12 cellular contexts compared by ENCODE assay signal in the genomic region with DNA sequence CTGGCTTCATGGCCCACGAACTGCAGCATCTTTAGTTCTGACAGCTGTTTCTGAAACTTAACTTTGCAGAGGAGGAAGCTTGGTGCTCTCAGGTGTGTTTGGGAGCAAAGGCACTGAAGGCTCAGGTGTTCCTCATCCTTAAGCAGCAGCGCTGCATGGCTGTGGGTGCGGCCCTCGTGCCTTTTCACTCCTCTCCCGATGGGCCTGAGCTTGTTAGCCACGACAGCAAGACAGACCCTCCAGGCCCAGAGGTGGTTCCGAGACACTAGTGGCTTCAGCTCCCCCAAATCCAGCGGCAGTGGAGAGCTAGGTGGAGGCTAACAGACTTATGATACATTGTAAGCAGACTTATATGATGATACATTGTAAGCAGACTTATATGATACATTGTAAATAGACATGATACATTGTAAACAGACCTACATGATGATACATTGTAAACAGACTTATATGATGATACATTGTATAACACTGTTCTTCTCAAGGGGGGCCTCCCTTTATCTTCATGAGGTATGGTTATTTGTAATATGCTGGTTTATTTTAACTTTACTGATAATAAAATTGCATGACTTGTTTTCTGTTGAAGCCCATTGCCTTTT. TPM values are rescaled to one million over a fixed set of nuclear protein-coding genes. Genes with fewer than 3 reads are reported as not detected.
DNase-seq lines count a peak whose midpoint lies in the region; ATAC-seq, FAIRE-seq and TF ChIP-seq lines count a peak whose summit lies in the region.
"Had no signal": no experiment of that assay in that cellular context is flagged by ENCODE, and none has a peak within 500 bp of the region (broad histone marks: within the 10 kb centered on the region; RNA-seq: fewer than 3 reads in every experiment).

No MANE protein-coding gene starts in this region.

- no peaks in the 10 kb centered on the region for H3K4me1 ChIP-seq in GM12878 (ENCODE audit: control insufficient read depth, insufficient read depth, low read length)

- no peak for DNase-seq in CD4-positive, alpha-beta T cell
- no peak for DNase-seq in GM12891 (ENCODE audit: insufficient read length, low spot score)
- no peak for DNase-seq in GM12878 (ENCODE audit: low read depth, low spot score)
- DNase-seq in sciatic nerve (ENCODE audit: low spot score): peak; percentile 44
- DNase-seq in COR-L47 (lab: John Stamatoyannopoulos, UW): no peak
- DNase-seq: Caco-2, GF-D8, GOT3, KG1 had no signal

- 88% methylated on average over 8 of the region's 8 CpGs for WGBS in GM12878 (ENCODE audit: insufficient coverage, insufficient replicate concordance, low lambda C conversion rate, missing lambda C conversion rate)

- ATAC-seq in CD4-positive, alpha-beta T cell (ENCODE audit: poor library complexity): no peak
- no peak for ATAC-seq in GM12878
- ATAC-seq in sciatic nerve: no peak
- no peak for ATAC-seq in HG02798 (IDR thresholded peaks at IDR 0.05; ENCODE audit: poor library complexity, unreplicated experiment)
- no peak for ATAC-seq in GM18858 (IDR thresholded peaks at IDR 0.05; ENCODE audit: unreplicated experiment)

- peaks cover 31% of the 10 kb centered on the region for H3K79me2 ChIP-seq in GM12878 (ENCODE audit: control insufficient read depth, insufficient read depth, low read length)

- TF ChIP-seq CTCF in CD4-positive, alpha-beta T cell (IDR thresholded peaks at IDR 0.05): no peak
- TF ChIP-seq CTCF in GM12878 (IDR thresholded peaks at IDR 0.05 in 2 of 3, conservative IDR thresholded peaks at IDR 0.05 in 1 of 3; ENCODE audit: control insufficient read depth in 2 of 3, extremely low read depth in 1 of 3, insufficient read depth in 1 of 3, low read depth in 3 of 3, low read length in 3 of 3): no peak

- in situ Hi-C loops in GM12878 (cut with MboI): no loop called here

- H3K4me2 ChIP-seq in GM12878 (ENCODE audit: control insufficient read depth, insufficient read depth): no peak overlapping the region

- peak overlapping the region; percentile 44 for H3K27ac Mint-ChIP-seq in CD4-positive, alpha-beta T cell
- H3K27ac Mint-ChIP-seq: B cell had no signal

- no peak overlapping the region for H3K9ac ChIP-seq in GM12878 (ENCODE audit: control insufficient read depth, insufficient read depth, low read length)

- no peak for TF ChIP-seq POLR2A in GM12891 (IDR thresholded peaks at IDR 0.05; ENCODE audit: low read depth, low read length)
- TF ChIP-seq POLR2A in GM12878 (IDR thresholded peaks at IDR 0.05; ENCODE audit: low read depth, low read length): no peak

- SMC1A ChIA-PET in GM12878 (lab: Charles Lee; ENCODE audit: uncharacterized antibody, unreplicated experiment): no interaction called here

- RAD21 ChIA-PET in GM12878 (lab: Charles Lee; ENCODE audit: unreplicated experiment): no interaction called here

- no peak overlapping the region for H3K4me3 Mint-ChIP-seq in CD4-positive, alpha-beta T cell
- H3K4me3 Mint-ChIP-seq: B cell had no signal

- intact Hi-C loops in CD4-positive, alpha-beta T cell (cut with DNase I, micrococcal nuclease): no loop called here
- intact Hi-C loops in GM12878 (cut with micrococcal nuclease; ENCODE audit: unreplicated experiment) (no loop called here), sciatic nerve (cut with DNase I) (no loop called here)

- TF ChIP-seq EP300 in GM12878 (IDR thresholded peaks at IDR 0.05; ENCODE audit: borderline replicate concordance in 1 of 2, control insufficient read depth in 1 of 2, low read depth in 2 of 2, low read length in 2 of 2): no peak

- H3K27ac ChIP-seq in CD4-positive, alpha-beta T cell (ENCODE audit: low read depth, low read length): no peak overlapping the region
- H3K27ac ChIP-seq in GM12878 (ENCODE audit: control insufficient read depth, insufficient read depth): no peak overlapping the region

- H2AFZ ChIP-seq in GM12878 (ENCODE audit: control insufficient read depth, low read depth, low read length): no peak overlapping the region

- BruUV-seq in GM12878 (replicated peaks; lab: Mats Ljungman, UMichigan): no TSS peak

- no peak overlapping the region for H3K4me3 ChIP-seq in GM12878

- no peak for TF ChIP-seq RAD21 in GM12878 (IDR thresholded peaks at IDR 0.05; ENCODE audit: insufficient read depth, low read depth, low read length)

- peaks cover 9 to 12% of the 10 kb centered on the region in 2 experiments; a peak in 3 of 4 replicates for H3K36me3 ChIP-seq in GM12878 (ENCODE audit: control insufficient read depth in 2 of 2, insufficient read depth in 2 of 2, low read length in 1 of 2)

- H3K27me3 Mint-ChIP-seq in CD4-positive, alpha-beta T cell: no peaks in the 10 kb centered on the region
- H3K27me3 Mint-ChIP-seq: B cell had no signal

- H3K4me1 Mint-ChIP-seq in CD4-positive, alpha-beta T cell (ENCODE audit: low read depth): peaks cover 11% of the 10 kb centered on the region
- H3K4me1 Mint-ChIP-seq: B cell had no signal

- H3K9me3 Mint-ChIP-seq in CD4-positive, alpha-beta T cell: no peaks in the 10 kb centered on the region

- peaks cover 42% of the 10 kb centered on the region for H3K36me3 Mint-ChIP-seq in CD4-positive, alpha-beta T cell (ENCODE audit: low read depth)

- H4K20me1 ChIP-seq in GM12878 (ENCODE audit: control insufficient read depth, insufficient read depth): peaks cover 19% of the 10 kb centered on the region; the same call in 1 of the 2 replicates

- FAIRE-seq in GM12891 (lab: Jason Lieb, UNC): peak; percentile 40
- FAIRE-seq in GM12878 (lab: Jason Lieb, UNC): peak; percentile 18

- POLR2A ChIA-PET in CD4-positive, alpha-beta T cell (lab: Charles Lee): no interaction called here
- POLR2A ChIA-PET in GM12878 (lab: Charles Lee): interaction anchor here (0.9 kb wide), 1 partner anchor 12 kb away, joined by 3 read pairs; no protein-coding TSS in a partner anchor

- CTCF ChIA-PET in CD4-positive, alpha-beta T cell (lab: Charles Lee): no interaction called here
- CTCF ChIA-PET in GM12878 (lab: Yijun Ruan, JAX): interaction anchor here (0.6 kb wide), 1 partner anchor 40 kb away, joined by 3 read pairs; no protein-coding TSS in a partner anchor

- no peaks in the 10 kb centered on the region for H3K27me3 ChIP-seq in CD4-positive, alpha-beta T cell (ENCODE audit: control insufficient read depth, insufficient read depth, low read length)
- no peaks in the 10 kb centered on the region for H3K27me3 ChIP-seq in GM12878 (replicated peaks in 1 of 2; ENCODE audit: control insufficient read depth in 2 of 2, insufficient read depth in 2 of 2, low read length in 1 of 2)

- no peaks in the 10 kb centered on the region for H3K9me3 ChIP-seq in CD4-positive, alpha-beta T cell (ENCODE audit: control insufficient read depth, low read length)
- no peaks in the 10 kb centered on the region for H3K9me3 ChIP-seq in GM12878 (replicated peaks; ENCODE audit: control insufficient read depth, insufficient read depth, low read length)
- H3K9me3 ChIP-seq: Caco-2 had no signal

TF ChIP-seq in GM12891, 5 proteins besides CTCF, POLR2A, EP300 and RAD21:
- TF ChIP-seq PAX5 (IDR thresholded peaks at IDR 0.05; ENCODE audit: insufficient read depth, low read length, severe bottlenecking) (no peak), TAF1 (IDR thresholded peaks at IDR 0.05; ENCODE audit: low read depth, low read length) (no peak), POLR2AphosphoS5 (IDR thresholded peaks at IDR 0.05; ENCODE audit: low read depth, low read length) (no peak), SPI1 (IDR thresholded peaks at IDR 0.05; ENCODE audit: low read depth, low read length) (no peak), POU2F2 (IDR thresholded peaks at IDR 0.05; ENCODE audit: low read depth, low read length) (no peak)

TF ChIP-seq in GM12878, 131 proteins besides CTCF, POLR2A, EP300 and RAD21 (continues in another document):
- TF ChIP-seq CEBPB (IDR thresholded peaks at IDR 0.05; ENCODE audit: borderline replicate concordance in 1 of 2, low read depth in 2 of 2, low read length in 2 of 2) (no peak), BRCA1 (IDR thresholded peaks at IDR 0.05; ENCODE audit: low read depth, low read length) (no peak), BMI1 (IDR thresholded peaks at IDR 0.05; ENCODE audit: borderline replicate concordance) (no peak), KDM1A (IDR thresholded peaks at IDR 0.05; ENCODE audit: borderline replicate concordance) (no peak), FOXM1 (IDR thresholded peaks at IDR 0.05; ENCODE audit: low read depth, low read length) (no peak), HCFC1 (IDR thresholded peaks at IDR 0.05; ENCODE audit: low read length) (no peak), GATAD2B (conservative IDR thresholded peaks at IDR 0.05; ENCODE audit: low read depth) (no peak), CREB1 (IDR thresholded peaks at IDR 0.05; ENCODE audit: low read depth) (no peak), PML (IDR thresholded peaks at IDR 0.05; ENCODE audit: low read length) (no peak), CHD1 (IDR thresholded peaks at IDR 0.05; ENCODE audit: low read depth, low read length) (no peak), ZNF622 (IDR thresholded peaks at IDR 0.05) (no peak)

RNA-seq across cellular contexts. Expression of gene PFKP, which starts 14.1 kb away (rescaled TPM):
- 10 to 100 TPM; 32.2 to 38.9 TPM for total RNA-seq in CD4-positive, alpha-beta T cell
- 129 TPM for polyA plus RNA-seq in GM12891 (2012; ENCODE audit: low read depth, missing spikeins)
- total RNA-seq in GM12878 (2013; cell fraction: nucleolus; rRNA removed): 462 and 515 TPM in 2 replicates
- total RNA-seq in GM12878 (2014; rRNA removed): 111 and 118 TPM in 2 replicates
- total RNA-seq in GM12878 (2014; rRNA removed; fragmentation: Illumina TruSeq; extraction: Trizol): 69.5 and 79.2 TPM in 2 replicates
- total RNA-seq in GM12878 (2021): 129 and 130 TPM in 2 replicates
- polyA plus RNA-seq in GM12878 (2011; ENCODE audit: low read depth): 73.8 TPM
- polyA plus RNA-seq in GM12878 (2011; rRNA removed): 107 and 145 TPM in 2 replicates
- polyA plus RNA-seq in GM12878 (2011; cell fraction: cytosol; rRNA removed): 117 and 136 TPM in 2 replicates
- 731 and 734 TPM in 2 replicates for polyA plus RNA-seq in GM12878 (2011; cell fraction: nucleus; rRNA removed)
- 117 and 160 TPM in 2 replicates for polyA plus RNA-seq in GM12878 (2012)
- 61.8 and 62.4 TPM in 2 replicates for polyA plus RNA-seq in GM12878 (2014; fragmentation: Illumina TruSeq; extraction: Trizol)
- polyA plus RNA-seq in GM12878 (2014; fragmentation: Nextera tagmentation; extraction: Ambion mirVana): 10 to 100 TPM; 27.0 to 45.0 TPM
- 90.7 and 99.9 TPM in 2 replicates for polyA plus RNA-seq in GM12878 (2014; rRNA removed)
- 100 to 1,000 TPM; 101 to 111 TPM for polyA plus RNA-seq in GM12878 (2016; fragmentation: Nextera tagmentation; extraction: Ambion mirVana)
- polyA minus RNA-seq in GM12878 (2011; rRNA and poly(A)+ RNA removed): 99.6 and 153 TPM in 2 replicates
- 77.0 and 77.2 TPM in 2 replicates for polyA minus RNA-seq in GM12878 (2011; cell fraction: cytosol; rRNA and poly(A)+ RNA removed)
- 161 and 211 TPM in 2 replicates for polyA minus RNA-seq in GM12878 (2011; cell fraction: nucleus; rRNA and poly(A)+ RNA removed)
- 41.3 TPM for total RNA-seq in sciatic nerve
